ENCODE assay signal across 8 cellular contexts in the genomic region with DNA sequence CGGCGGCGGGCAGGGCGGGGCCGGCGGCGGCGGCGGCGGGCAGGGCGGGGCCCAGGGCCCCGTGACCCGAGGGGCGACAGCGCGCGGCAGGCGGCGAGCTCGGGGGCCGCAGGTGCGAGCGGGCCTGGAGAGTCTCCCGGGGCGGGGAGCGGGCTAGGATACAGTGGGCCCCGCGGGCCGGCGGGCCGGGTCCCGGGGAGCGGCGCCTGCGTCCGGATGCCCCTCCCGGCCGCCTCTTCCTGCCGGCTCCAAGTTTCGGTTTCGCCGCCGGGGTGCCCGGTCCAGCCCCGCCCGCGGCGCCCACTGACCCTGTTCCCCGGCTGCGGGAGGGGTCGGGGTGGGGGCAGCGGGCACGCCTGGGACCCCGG. TPM values are rescaled to one million over a fixed set of nuclear protein-coding genes. Genes with fewer than 3 reads are reported as not detected.
DNase-seq lines count a peak whose midpoint lies in the region; ATAC-seq and TF ChIP-seq lines count a peak whose summit lies in the region.

RNF213 (plus strand) TSS at position 62 of the 368 bp plus-strand sequence. CDS start 2,830 bp downstream, outside the sequence.

- intact Hi-C loops in ascending aorta (cut with DNase I) (loop anchor here (2.0 to 5.0 kb wide), 4 partner anchors 18 to 158 kb away; partner anchors contain the start of genes EIF4A3, GAA, SGSH and SLC26A11), left ventricle myocardium superior (cut with micrococcal nuclease) (no loop called here)

- no peaks in the 10 kb centered on the region for H3K27me3 ChIP-seq in ascending aorta

- peak within 1 kb of the TSS; percentile 93 for H3K4me3 ChIP-seq in SK-N-MC
- H3K4me3 ChIP-seq in ascending aorta: peak within 1 kb of the TSS; percentile 96 to 99

- no peaks in the 10 kb centered on the region for H3K36me3 ChIP-seq in SK-N-MC (ENCODE audit: insufficient read depth, low read length)
- peaks cover 6 to 9% of the 10 kb centered on the region in 2 donors for H3K36me3 ChIP-seq in ascending aorta

- H3K4me1 ChIP-seq in ascending aorta: peaks cover 15 to 28% of the 10 kb centered on the region in 2 donors

- TF ChIP-seq CTCF in ascending aorta (IDR thresholded peaks at IDR 0.05): no peak

- peak within 1 kb of the TSS; percentile 84 for H3K9ac ChIP-seq in SK-N-MC (ENCODE audit: insufficient read length)

- peak within 1 kb of the TSS; percentile 90 for H3K27ac ChIP-seq in SK-N-MC
- peak within 1 kb of the TSS; percentile 97 for H3K27ac ChIP-seq in ascending aorta

- peak; percentile 34 for ATAC-seq in HG03045 (IDR thresholded peaks at IDR 0.05; ENCODE audit: unreplicated experiment)
- peak; percentile 60 for ATAC-seq in left ventricle myocardium superior

- DNase-seq in DMS 273 (lab: John Stamatoyannopoulos, UW; ENCODE audit: unreplicated experiment): peak; percentile 70
- DNase-seq in DMS 273 treated with DMSO at 0.1 percent for 48 hours (lab: John Stamatoyannopoulos, UW): no peak
- no peak for DNase-seq in SK-N-MC (ENCODE audit: low read depth, low spot score)
- peak in 1 of 2 donors; percentile 73 for DNase-seq in ascending aorta (ENCODE audit: low spot score in 2 of 2)
- DNase-seq in left ventricle myocardium superior: peak; percentile 77
- no peak for DNase-seq in pulmonary artery endothelial cell (ENCODE audit: low read depth, low spot score)
- DNase-seq in NCI-H2107 treated with DMSO at 0.1 percent for 48 hours (lab: John Stamatoyannopoulos, UW; ENCODE audit: unreplicated experiment): no peak

- no peaks in the 10 kb centered on the region for H3K9me3 ChIP-seq in SK-N-MC (ENCODE audit: low read depth, low read length)
- no peaks in the 10 kb centered on the region for H3K9me3 ChIP-seq in ascending aorta

RNA-seq across cellular contexts. Expression of gene RNF213, which starts in this region (rescaled TPM):
- total RNA-seq in ascending aorta (155 TPM), left ventricle myocardium superior (25.7 TPM), pulmonary artery endothelial cell (94.8 and 166 TPM in 2 replicates)

Comparison
In these comparisons a context has a peak if more than half of its experiments do, and no peak if none do; other contexts are left out.
1. DNase-seq: peak in DMS 273 (single experiment) and left ventricle myocardium superior (single experiment); none in DMS 273 treated with DMSO at 0.1 percent for 48 hours (single experiment), SK-N-MC (single experiment), pulmonary artery endothelial cell (single experiment) and NCI-H2107 treated with DMSO at 0.1 percent for 48 hours (single experiment).